1 cellular context compared by ENCODE assay signal in genomic region chr2:96759548-96759947, GRCh38.
TF ChIP-seq lines count a peak whose summit lies in the region.

No MANE protein-coding gene starts in this region.

TF ChIP-seq in K562, 482 proteins besides CTCF, POLR2A, EP300 and RAD21:
- TF ChIP-seq ZBTB5 (IDR thresholded peaks at IDR 0.05) (no peak), ARNT (IDR thresholded peaks at IDR 0.05) (no peak), MYC (IDR thresholded peaks at IDR 0.05; ENCODE audit: low read depth, low read length) (no peak), MYC (CRISPR knock-in tag; IDR thresholded peaks at IDR 0.05; ENCODE audit: borderline replicate concordance, low read depth) (no peak), RFX5 (IDR thresholded peaks at IDR 0.05; ENCODE audit: low read depth, low read length) (no peak), ADNP (tag; IDR thresholded peaks at IDR 0.05) (no peak), NCOA4 (IDR thresholded peaks at IDR 0.05; ENCODE audit: partially characterized antibody) (no peak), SRSF3 (IDR thresholded peaks at IDR 0.05; ENCODE audit: insufficient read depth, low read length) (no peak), ZC3H4 (CRISPR knock-in tag; IDR thresholded peaks at IDR 0.05; ENCODE audit: borderline replicate concordance) (no peak), NR4A1 (CRISPR knock-in tag; IDR thresholded peaks at IDR 0.05) (no peak), NR4A1 (tag; IDR thresholded peaks at IDR 0.05) (no peak), CGGBP1 (CRISPR knock-in tag; IDR thresholded peaks at IDR 0.05) (no peak), SMAD4 (CRISPR knock-in tag; conservative IDR thresholded peaks at IDR 0.05) (no peak), NFE2L1 (tag; IDR thresholded peaks at IDR 0.05; ENCODE audit: borderline replicate concordance, low read depth) (no peak), TCFL5 (CRISPR knock-in tag; conservative IDR thresholded peaks at IDR 0.05) (no peak), ATF6 (CRISPR knock-in tag; IDR thresholded peaks at IDR 0.05) (no peak), TCF15 (CRISPR knock-in tag; IDR thresholded peaks at IDR 0.05) (no peak), HES1 (IDR thresholded peaks at IDR 0.05; ENCODE audit: low read depth) (no peak), ZNF75A (CRISPR knock-in tag; IDR thresholded peaks at IDR 0.05) (no peak), ZNF785 (CRISPR knock-in tag; IDR thresholded peaks at IDR 0.05) (no peak), IRF9 (tag; IDR thresholded peaks at IDR 0.05) (no peak)
